In genomic region chr11:43601511-43601910, GRCh38 we compare ENCODE assay signal across 34 cellular contexts.
"Had no signal": no experiment of that assay in that cellular context is flagged by ENCODE, and none has a peak within 500 bp of the region (broad histone marks: within the 10 kb centered on the region; RNA-seq: fewer than 3 reads in every experiment).

No MANE protein-coding gene starts in this region.

- H3K4me3 Mint-ChIP-seq: activated B cell treated with CpG ODN at 0.5 μM for 24 hours; activated CD4-positive, alpha-beta memory T cell treated with anti-CD3 and anti-CD28 coated beads for 36 hours; activated CD8-positive, alpha-beta memory T cell treated with anti-CD3 and anti-CD28 coated beads, Interleukin-2, amount 10 ng/mL, durations not matched to agents 7 days and 5 days; activated CD8-positive, alpha-beta T cell treated with anti-CD3 and anti-CD28 coated beads, Interleukin-2, amount 10 ng/mL, durations not matched to agents 7 days and 5 days; activated naive CD4-positive, alpha-beta T cell treated with anti-CD3 and anti-CD28 coated beads for 36 hours; activated naive CD4-positive, alpha-beta T cell treated with anti-CD3 and anti-CD28 coated beads, Interleukin-2, amount 50 U/mL, for 24 hours; activated naive CD8-positive, alpha-beta T cell treated with anti-CD3 and anti-CD28 coated beads, Interleukin-2, amount 10 ng/mL, durations not matched to agents 7 days and 5 days; activated T-helper 1 cell treated with anti-CD3 and anti-CD28 coated beads, Interleukin-12 subunit alpha, Interleukin-12 subunit beta, Interleukin-2, Interleukin-4 antibody, amounts not matched to agents 30 ng/mL and 10 ng/mL and 1 ng/mL, durations not matched to agents 14 hours and 24 hours and 36 hours; brain; T-helper 17 cell; T-helper 2 cell treated with Interferon-gamma antibody and Interleukin-4, amounts not matched to agents 5 μg/mL and 100 μg/mL, for 36 hours had no signal

- H3K9me3 Mint-ChIP-seq: activated B cell treated with CpG ODN at 0.5 μM for 24 hours; activated CD4-positive, alpha-beta memory T cell treated with anti-CD3 and anti-CD28 coated beads for 36 hours; activated naive CD4-positive, alpha-beta T cell treated with anti-CD3 and anti-CD28 coated beads for 36 hours; activated naive CD4-positive, alpha-beta T cell treated with anti-CD3 and anti-CD28 coated beads, Interleukin-2, amount 50 U/mL, for 24 hours; activated naive CD8-positive, alpha-beta T cell treated with anti-CD3 and anti-CD28 coated beads, Interleukin-2, amount 10 ng/mL, durations not matched to agents 7 days and 5 days; activated T-helper 1 cell treated with anti-CD3 and anti-CD28 coated beads, Interleukin-12 subunit alpha, Interleukin-12 subunit beta, Interleukin-2, Interleukin-4 antibody, amounts not matched to agents 30 ng/mL and 10 ng/mL and 1 ng/mL, durations not matched to agents 14 hours and 24 hours and 36 hours; activated T-helper 2 cell treated with anti-CD3 and anti-CD28 coated beads, Interferon-gamma antibody, Interleukin-2, Interleukin-4, amounts not matched to agents 10 μg/mL and 5 μg/mL and 100 μg/mL, durations not matched to agents 14 hours and 24 hours and 36 hours; T-helper 2 cell treated with Interferon-gamma antibody and Interleukin-4, amounts not matched to agents 5 μg/mL and 100 μg/mL, for 36 hours had no signal

- H3K27me3 ChIP-seq: ascending aorta, cardiac muscle cell, colonic mucosa had no signal

- H3K4me1 Mint-ChIP-seq: activated B cell treated with CpG ODN at 0.5 μM for 24 hours; activated CD8-positive, alpha-beta memory T cell treated with anti-CD3 and anti-CD28 coated beads, Interleukin-2, amount 10 ng/mL, durations not matched to agents 7 days and 5 days; activated naive CD4-positive, alpha-beta T cell treated with anti-CD3 and anti-CD28 coated beads, Interleukin-2, amount 50 U/mL, for 24 hours; activated naive CD8-positive, alpha-beta T cell treated with anti-CD3 and anti-CD28 coated beads, Interleukin-2, amount 10 ng/mL, durations not matched to agents 7 days and 5 days; brain; T-helper 17 cell had no signal

- H3K27ac ChIP-seq: ascending aorta, breast epithelium, cardiac muscle cell, colonic mucosa, epithelial cell of prostate, esophagus squamous epithelium, gastroesophageal sphincter, WERI-Rb-1 had no signal

- H3K27ac Mint-ChIP-seq: activated B cell treated with CpG ODN at 0.5 μM for 24 hours; activated CD4-positive, alpha-beta memory T cell treated with anti-CD3 and anti-CD28 coated beads for 36 hours; activated CD8-positive, alpha-beta memory T cell treated with anti-CD3 and anti-CD28 coated beads, Interleukin-2, amount 10 ng/mL, durations not matched to agents 7 days and 5 days; activated CD8-positive, alpha-beta T cell treated with anti-CD3 and anti-CD28 coated beads, Interleukin-2, amount 10 ng/mL, durations not matched to agents 7 days and 5 days; activated naive CD4-positive, alpha-beta T cell treated with anti-CD3 and anti-CD28 coated beads for 36 hours; activated naive CD4-positive, alpha-beta T cell treated with anti-CD3 and anti-CD28 coated beads, Interleukin-2, amount 50 U/mL, for 24 hours; activated naive CD8-positive, alpha-beta T cell treated with anti-CD3 and anti-CD28 coated beads, Interleukin-2, amount 10 ng/mL, durations not matched to agents 7 days and 5 days; activated T-helper 1 cell treated with anti-CD3 and anti-CD28 coated beads, Interleukin-12 subunit alpha, Interleukin-12 subunit beta, Interleukin-2, Interleukin-4 antibody, amounts not matched to agents 30 ng/mL and 10 ng/mL and 1 ng/mL, durations not matched to agents 14 hours and 24 hours and 36 hours; activated T-helper 2 cell treated with anti-CD3 and anti-CD28 coated beads, Interferon-gamma antibody, Interleukin-2, Interleukin-4, amounts not matched to agents 10 μg/mL and 5 μg/mL and 100 μg/mL, durations not matched to agents 14 hours and 24 hours and 36 hours; brain; T-helper 17 cell; T-helper 2 cell treated with Interferon-gamma antibody and Interleukin-4, amounts not matched to agents 5 μg/mL and 100 μg/mL, for 36 hours had no signal

- H3K36me3 ChIP-seq: ascending aorta, breast epithelium, cardiac muscle cell, colonic mucosa, esophagus squamous epithelium, gastroesophageal sphincter, WERI-Rb-1 had no signal

- DNase-seq: activated B cell treated with CpG ODN at 0.5 μM for 24 hours; activated CD4-positive, alpha-beta memory T cell treated with anti-CD3 and anti-CD28 coated beads for 36 hours; activated CD4-positive, alpha-beta T cell treated with anti-CD3 and anti-CD28 coated beads for 48 hours; activated CD8-positive, alpha-beta memory T cell treated with anti-CD3 and anti-CD28 coated beads, Interleukin-2, amount 10 ng/mL, durations not matched to agents 7 days and 5 days; activated CD8-positive, alpha-beta memory T cell treated with anti-CD3 and anti-CD28 coated beads, Interleukin-2, amount 50 U/mL, for 4 hours; activated CD8-positive, alpha-beta T cell treated with anti-CD3 and anti-CD28 coated beads, Interleukin-2, amount 10 ng/mL, durations not matched to agents 7 days and 5 days; activated effector memory CD4-positive, alpha-beta T cell treated with anti-CD3 and anti-CD28 coated beads, Interleukin-2, amount 50 U/mL, for 16 hours; activated naive CD4-positive, alpha-beta T cell treated with anti-CD3 and anti-CD28 coated beads for 36 hours; activated naive CD8-positive, alpha-beta T cell treated with anti-CD3 and anti-CD28 coated beads, Interleukin-2, amount 10 ng/mL, durations not matched to agents 7 days and 5 days; activated T-cell treated with anti-CD3 and anti-CD28 coated beads, Interleukin-2, amount 50 U/mL, for 1 hour; activated T-cell treated with anti-CD3 and anti-CD28 coated beads, Interleukin-2, amount 50 U/mL, for 48 hours; central memory CD4-positive, alpha-beta T cell; cerebellar nuclear complex; colonic mucosa; effector CD8-positive, alpha-beta T cell; esophagus squamous epithelium; foreskin melanocyte; T-helper 1 cell; T-helper 17 cell; T1000; WERI-Rb-1 had no signal

- H3K4me1 ChIP-seq: ascending aorta, breast epithelium, colonic mucosa, esophagus squamous epithelium, gastroesophageal sphincter had no signal

- H3K4me3 ChIP-seq: ascending aorta, breast epithelium, cardiac muscle cell, colonic mucosa, esophagus squamous epithelium, gastroesophageal sphincter had no signal

- FAIRE-seq: endometrium, endothelial cell of umbilical vein had no signal

- ATAC-seq: activated CD4-positive, CD25-positive, alpha-beta regulatory T cell treated with anti-CD3 and anti-CD28 coated beads, Interleukin-2, amount 50 U/mL, for 24 hours; activated CD8-positive, alpha-beta memory T cell treated with anti-CD3 and anti-CD28 coated beads, Interleukin-2, amount 10 ng/mL, durations not matched to agents 7 days and 5 days; activated CD8-positive, alpha-beta T cell treated with anti-CD3 and anti-CD28 coated beads, Interleukin-2, amount 10 ng/mL, durations not matched to agents 7 days and 5 days; gastroesophageal sphincter; T-helper 17 cell had no signal

- H3K36me3 Mint-ChIP-seq: activated CD4-positive, alpha-beta memory T cell treated with anti-CD3 and anti-CD28 coated beads for 36 hours; activated CD8-positive, alpha-beta memory T cell treated with anti-CD3 and anti-CD28 coated beads, Interleukin-2, amount 10 ng/mL, durations not matched to agents 7 days and 5 days; activated naive CD4-positive, alpha-beta T cell treated with anti-CD3 and anti-CD28 coated beads, Interleukin-2, amount 50 U/mL, for 24 hours; activated naive CD8-positive, alpha-beta T cell treated with anti-CD3 and anti-CD28 coated beads, Interleukin-2, amount 10 ng/mL, durations not matched to agents 7 days and 5 days; brain had no signal

- H3K9me3 ChIP-seq: ascending aorta, colonic mucosa, esophagus squamous epithelium had no signal
